1 cellular context compared by ENCODE assay signal in genomic region chr17:72578817-72579470, GRCh38.
TF ChIP-seq lines count a peak whose summit lies in the region.

No MANE protein-coding gene starts in this region.

TF ChIP-seq in HepG2, 621 proteins besides CTCF, POLR2A, EP300 and RAD21 (continued from another document and continues in another):
- TF ChIP-seq ZBTB33 (CRISPR knock-in tag; IDR thresholded peaks at IDR 0.05) (peak; percentile 95), TIGD3 (CRISPR knock-in tag; IDR thresholded peaks at IDR 0.05; ENCODE audit: borderline replicate concordance) (no peak), ZNF281 (CRISPR knock-in tag; IDR thresholded peaks at IDR 0.05; ENCODE audit: borderline replicate concordance) (peak; percentile 96), MLX (CRISPR knock-in tag; IDR thresholded peaks at IDR 0.05) (no peak), KDM3A (CRISPR knock-in tag; IDR thresholded peaks at IDR 0.05; ENCODE audit: low read depth) (no peak), ZBTB3 (CRISPR knock-in tag; IDR thresholded peaks at IDR 0.05; ENCODE audit: borderline replicate concordance, low read depth) (no peak), HOXA7 (CRISPR knock-in tag; IDR thresholded peaks at IDR 0.05) (no peak), REL (CRISPR knock-in tag; conservative IDR thresholded peaks at IDR 0.05) (no peak), NFRKB (IDR thresholded peaks at IDR 0.05) (no peak), ZBTB38 (CRISPR knock-in tag; IDR thresholded peaks at IDR 0.05) (peak; percentile 91), DPF2 (CRISPR knock-in tag; IDR thresholded peaks at IDR 0.05; ENCODE audit: borderline replicate concordance, low read depth) (0 out of 2 replicates have a peak, but pooled peaks have one; percentile 24), ELF3 (CRISPR knock-in tag; IDR thresholded peaks at IDR 0.05) (no peak), ZBED4 (CRISPR knock-in tag; IDR thresholded peaks at IDR 0.05; ENCODE audit: borderline replicate concordance) (no peak), SRSF4 (IDR thresholded peaks at IDR 0.05; ENCODE audit: low read depth, low read length, poor library complexity, severe bottlenecking) (no peak), SP2 (CRISPR knock-in tag; IDR thresholded peaks at IDR 0.05) (no peak), TCF12 (IDR thresholded peaks at IDR 0.05) (no peak), TCF12 (CRISPR knock-in tag; IDR thresholded peaks at IDR 0.05) (no peak), TGIF2 (CRISPR knock-in tag; IDR thresholded peaks at IDR 0.05) (no peak), NONO (IDR thresholded peaks at IDR 0.05) (no peak), NONO (CRISPR knock-in tag; conservative IDR thresholded peaks at IDR 0.05) (no peak), ZNF768 (CRISPR knock-in tag; IDR thresholded peaks at IDR 0.05) (no peak), ZNF878 (CRISPR knock-in tag; IDR thresholded peaks at IDR 0.05) (no peak), ZNF746 (CRISPR knock-in tag; IDR thresholded peaks at IDR 0.05) (no peak), ZNF296 (CRISPR knock-in tag; conservative IDR thresholded peaks at IDR 0.05) (no peak), FOSL2 (CRISPR knock-in tag; IDR thresholded peaks at IDR 0.05) (peak; percentile 39; the same call in 1 of the 2 replicates), CEBPG (CRISPR knock-in tag; IDR thresholded peaks at IDR 0.05) (no peak), MIXL1 (CRISPR knock-in tag; IDR thresholded peaks at IDR 0.05) (0 out of 2 replicates have a peak, but pooled peaks have one; percentile 38), BRCA1 (CRISPR knock-in tag; IDR thresholded peaks at IDR 0.05) (no peak), ZFP36 (IDR thresholded peaks at IDR 0.05; ENCODE audit: borderline replicate concordance, low read depth, low read length, partially characterized antibody) (no peak), DDIT3 (CRISPR knock-in tag; IDR thresholded peaks at IDR 0.05) (no peak), FOXO1 (CRISPR knock-in tag; IDR thresholded peaks at IDR 0.05) (no peak), PAWR (CRISPR knock-in tag; IDR thresholded peaks at IDR 0.05; ENCODE audit: borderline replicate concordance) (no peak), BCLAF1 (IDR thresholded peaks at IDR 0.05) (no peak), EZH2 (conservative IDR thresholded peaks at IDR 0.05; ENCODE audit: low read depth, low read length) (no peak), ZKSCAN1 (IDR thresholded peaks at IDR 0.05; ENCODE audit: low read length) (no peak), ZNF468 (CRISPR knock-in tag; IDR thresholded peaks at IDR 0.05) (no peak), NR2F2 (IDR thresholded peaks at IDR 0.05; ENCODE audit: borderline replicate concordance, low read depth) (no peak), MIER3 (CRISPR knock-in tag; IDR thresholded peaks at IDR 0.05; ENCODE audit: borderline replicate concordance) (0 out of 2 replicates have a peak, but pooled peaks have one; percentile 41), IRX3 (CRISPR knock-in tag; IDR thresholded peaks at IDR 0.05; ENCODE audit: borderline replicate concordance, low read depth) (no peak), SPEN (CRISPR knock-in tag; IDR thresholded peaks at IDR 0.05; ENCODE audit: low read depth) (no peak), SMAD1 (CRISPR knock-in tag; IDR thresholded peaks at IDR 0.05; ENCODE audit: borderline replicate concordance, low read depth) (no peak)
- TF ChIP-seq, protein P1, sequence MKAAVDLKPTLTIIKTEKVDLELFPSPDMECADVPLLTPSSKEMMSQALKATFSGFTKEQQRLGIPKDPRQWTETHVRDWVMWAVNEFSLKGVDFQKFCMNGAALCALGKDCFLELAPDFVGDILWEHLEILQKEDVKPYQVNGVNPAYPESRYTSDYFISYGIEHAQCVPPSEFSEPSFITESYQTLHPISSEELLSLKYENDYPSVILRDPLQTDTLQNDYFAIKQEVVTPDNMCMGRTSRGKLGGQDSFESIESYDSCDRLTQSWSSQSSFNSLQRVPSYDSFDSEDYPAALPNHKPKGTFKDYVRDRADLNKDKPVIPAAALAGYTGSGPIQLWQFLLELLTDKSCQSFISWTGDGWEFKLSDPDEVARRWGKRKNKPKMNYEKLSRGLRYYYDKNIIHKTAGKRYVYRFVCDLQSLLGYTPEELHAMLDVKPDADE (CRISPR knock-in tag; IDR thresholded peaks at IDR 0.05), result no peak
- TF ChIP-seq, protein P2, sequence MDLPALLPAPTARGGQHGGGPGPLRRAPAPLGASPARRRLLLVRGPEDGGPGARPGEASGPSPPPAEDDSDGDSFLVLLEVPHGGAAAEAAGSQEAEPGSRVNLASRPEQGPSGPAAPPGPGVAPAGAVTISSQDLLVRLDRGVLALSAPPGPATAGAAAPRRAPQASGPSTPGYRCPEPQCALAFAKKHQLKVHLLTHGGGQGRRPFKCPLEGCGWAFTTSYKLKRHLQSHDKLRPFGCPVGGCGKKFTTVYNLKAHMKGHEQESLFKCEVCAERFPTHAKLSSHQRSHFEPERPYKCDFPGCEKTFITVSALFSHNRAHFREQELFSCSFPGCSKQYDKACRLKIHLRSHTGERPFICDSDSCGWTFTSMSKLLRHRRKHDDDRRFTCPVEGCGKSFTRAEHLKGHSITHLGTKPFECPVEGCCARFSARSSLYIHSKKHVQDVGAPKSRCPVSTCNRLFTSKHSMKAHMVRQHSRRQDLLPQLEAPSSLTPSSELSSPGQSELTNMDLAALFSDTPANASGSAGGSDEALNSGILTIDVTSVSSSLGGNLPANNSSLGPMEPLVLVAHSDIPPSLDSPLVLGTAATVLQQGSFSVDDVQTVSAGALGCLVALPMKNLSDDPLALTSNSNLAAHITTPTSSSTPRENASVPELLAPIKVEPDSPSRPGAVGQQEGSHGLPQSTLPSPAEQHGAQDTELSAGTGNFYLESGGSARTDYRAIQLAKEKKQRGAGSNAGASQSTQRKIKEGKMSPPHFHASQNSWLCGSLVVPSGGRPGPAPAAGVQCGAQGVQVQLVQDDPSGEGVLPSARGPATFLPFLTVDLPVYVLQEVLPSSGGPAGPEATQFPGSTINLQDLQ (CRISPR knock-in tag; IDR thresholded peaks at IDR 0.05), result no peak
- TF ChIP-seq, protein P3, sequence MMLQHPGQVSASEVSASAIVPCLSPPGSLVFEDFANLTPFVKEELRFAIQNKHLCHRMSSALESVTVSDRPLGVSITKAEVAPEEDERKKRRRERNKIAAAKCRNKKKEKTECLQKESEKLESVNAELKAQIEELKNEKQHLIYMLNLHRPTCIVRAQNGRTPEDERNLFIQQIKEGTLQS (CRISPR knock-in tag; IDR thresholded peaks at IDR 0.05), result no peak
- TF ChIP-seq, protein P4, sequence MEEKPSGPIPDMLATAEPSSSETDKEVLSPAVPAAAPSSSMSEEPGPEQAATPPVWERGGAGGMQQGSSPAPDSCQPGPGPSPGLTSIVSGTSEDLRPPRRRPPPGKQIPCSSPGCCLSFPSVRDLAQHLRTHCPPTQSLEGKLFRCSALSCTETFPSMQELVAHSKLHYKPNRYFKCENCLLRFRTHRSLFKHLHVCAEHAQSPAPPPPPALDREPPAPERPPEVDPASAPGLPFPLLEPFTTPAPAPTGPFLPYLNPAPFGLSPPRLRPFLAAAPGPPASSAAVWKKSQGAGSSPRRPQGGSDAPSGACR (CRISPR knock-in tag; IDR thresholded peaks at IDR 0.05), result no peak
